ENCODE assay signal across 23 cellular contexts in genomic region chr1:19679691-19680090, GRCh38. TPM values are rescaled to one million over a fixed set of nuclear protein-coding genes. Genes with fewer than 3 reads are reported as not detected.
DNase-seq lines count a peak whose midpoint lies in the region; ATAC-seq, FAIRE-seq and TF ChIP-seq lines count a peak whose summit lies in the region.
"Had no signal": no experiment of that assay in that cellular context is flagged by ENCODE, and none has a peak within 500 bp of the region (broad histone marks: within the 10 kb centered on the region; RNA-seq: fewer than 3 reads in every experiment).

No MANE protein-coding gene starts in this region.

- no peaks in the 10 kb centered on the region for H3K9me2 ChIP-seq in PC-3 (replicated peaks; ENCODE audit: low read length)

- intact Hi-C loops in PC-3 (cut with micrococcal nuclease) = no loop called here
- intact Hi-C loops in HepG2 (cut with micrococcal nuclease; ENCODE audit: unreplicated experiment) = no loop called here

- no peaks in the 10 kb centered on the region for H3K36me3 ChIP-seq in PC-3 (ENCODE audit: low read depth, low read length)
- no peaks in the 10 kb centered on the region for H3K36me3 ChIP-seq in HepG2 (replicated peaks in 1 of 2; ENCODE audit: control insufficient read depth in 1 of 2, insufficient read depth in 2 of 2, low read length in 2 of 2)
- H3K36me3 ChIP-seq: HAP-1 had no signal

- no peak for TF ChIP-seq RAD21 in A549 (conservative IDR thresholded peaks at IDR 0.05 in 1 of 2, IDR thresholded peaks at IDR 0.05 in 1 of 2)
- TF ChIP-seq RAD21 in HepG2 (CRISPR knock-in tag; IDR thresholded peaks at IDR 0.05) = no peak

- no peaks in the 10 kb centered on the region for H4K20me1 ChIP-seq in PC-3 (ENCODE audit: low read length)
- H4K20me1 ChIP-seq in HepG2 (ENCODE audit: insufficient read depth, low read length) = peaks cover 4% of the 10 kb centered on the region; the same call in 1 of the 2 replicates

- ATAC-seq in A549 (no peak), PC-3 (peak; percentile 24; the same call in 1 of the 2 replicates), HepG2 (no peak), GM19328 (IDR thresholded peaks at IDR 0.05; ENCODE audit: unreplicated experiment) (no peak), HG03378 (IDR thresholded peaks at IDR 0.05; ENCODE audit: unreplicated experiment) (no peak), GM18502 (IDR thresholded peaks at IDR 0.05; ENCODE audit: poor library complexity, unreplicated experiment) (no peak)

- no peak overlapping the region for H3K9ac ChIP-seq in PC-3 (ENCODE audit: low read length)
- no peak overlapping the region for H3K9ac ChIP-seq in HepG2 (ENCODE audit: insufficient read depth, low read depth, low read length)

- no peak for TF ChIP-seq CTCF in A549 (IDR thresholded peaks at IDR 0.05)
- no peak for TF ChIP-seq CTCF in PC-3 (conservative IDR thresholded peaks at IDR 0.05; ENCODE audit: low read depth, low read length)
- TF ChIP-seq CTCF in HepG2 (CRISPR knock-in tag; IDR thresholded peaks at IDR 0.05) = no peak

- no peak overlapping the region for H3K4me3 ChIP-seq in A549
- no peak overlapping the region for H3K4me3 ChIP-seq in PC-3 (ENCODE audit: low read length)
- no peak overlapping the region for H3K4me3 ChIP-seq in HepG2 (replicated peaks in 1 of 3; ENCODE audit: insufficient read depth in 1 of 3, low read depth in 2 of 3, low read length in 3 of 3)
- H3K4me3 ChIP-seq: HAP-1 had no signal

- H3K9me3 ChIP-seq in A549 = no peaks in the 10 kb centered on the region
- H3K9me3 ChIP-seq in PC-3 (ENCODE audit: low read length) = no peaks in the 10 kb centered on the region
- H3K9me3 ChIP-seq in HepG2 (ENCODE audit: low read length) = no peaks in the 10 kb centered on the region
- H3K9me3 ChIP-seq: HAP-1 had no signal

- WGBS in A549 (ENCODE audit: missing lambda C conversion rate) = 78% methylated on average over 4 of the region's 4 CpGs
- WGBS in HepG2 (ENCODE audit: low lambda C conversion rate) = 67% methylated on average over 3 of the region's 4 CpGs

- no peak overlapping the region for H3K27ac ChIP-seq in A549
- H3K27ac ChIP-seq in PC-3 (ENCODE audit: low read length) = no peak overlapping the region
- peak overlapping the region; percentile 79 for H3K27ac ChIP-seq in caudate nucleus (ENCODE audit: low read depth, low read length)
- H3K27ac ChIP-seq in HepG2 (ENCODE audit: extremely low read length, insufficient read depth, low read length) = no peak overlapping the region

- in situ Hi-C loops in HepG2 (cut with HindIII; ENCODE audit: extremely low pct_ligation_motif_present, low pct_unique_long_range_greater_than_20kb) = no loop called here

- H2AFZ ChIP-seq in PC-3 (ENCODE audit: low read length) (no peak overlapping the region), HepG2 (ENCODE audit: low read length) (no peak overlapping the region)

- TF ChIP-seq EP300 in A549 (IDR thresholded peaks at IDR 0.05) (no peak), HepG2 (IDR thresholded peaks at IDR 0.05; ENCODE audit: low read depth in 2 of 2, low read length in 2 of 2) (no peak), HepG2 (CRISPR knock-in tag; IDR thresholded peaks at IDR 0.05; ENCODE audit: borderline replicate concordance) (no peak)

- POLR2A ChIA-PET in A549 (lab: Yijun Ruan, JAX) = no interaction called here
- POLR2A ChIA-PET in PC-3 (lab: Charles Lee; ENCODE audit: unreplicated experiment) = no interaction called here
- POLR2A ChIA-PET in HepG2 (lab: Yijun Ruan, JAX) = no interaction called here

- TF ChIP-seq POLR2A in A549 (IDR thresholded peaks at IDR 0.05; ENCODE audit: low read length) (no peak), HepG2 (IDR thresholded peaks at IDR 0.05; ENCODE audit: insufficient read depth in 1 of 2, low read depth in 2 of 2, low read length in 2 of 2) (no peak)

- H3K79me2 ChIP-seq in PC-3 (ENCODE audit: low read length) = no peaks in the 10 kb centered on the region
- no peaks in the 10 kb centered on the region for H3K79me2 ChIP-seq in HepG2 (ENCODE audit: insufficient read depth, low read length)

- DNase-seq in A549 (ENCODE audit: low read depth in 1 of 2, low spot score in 1 of 2) = no peak
- DNase-seq in PC-3 = no peak
- DNase-seq in caudate nucleus (lab: John Stamatoyannopoulos, UW) = peak in 7 of 61 donors; percentile 13 to 43 (median 31)
- DNase-seq in HepG2 (ENCODE audit: low spot score) = no peak
- no peak for DNase-seq in DMS79 (lab: John Stamatoyannopoulos, UW)
- DNase-seq: 8988T; C1 segment of cervical spinal cord; Calu3; CD4-positive, alpha-beta memory T cell; COR-L47; DMS79 treated with DMSO at 0.1 percent for 48 hours; GF-D8; GOT3; HFFc6 had no signal

- BruUV-seq in PC-3 (replicated peaks; lab: Mats Ljungman, UMichigan) (no TSS peak), HepG2 (replicated peaks; lab: Mats Ljungman, UMichigan) (no TSS peak)

- H3K27me3 ChIP-seq in PC-3 (ENCODE audit: low read length) = no peaks in the 10 kb centered on the region
- H3K27me3 ChIP-seq in HepG2 (ENCODE audit: control insufficient read depth in 1 of 2, insufficient read depth in 2 of 2, low read length in 2 of 2) = no peaks in the 10 kb centered on the region; a peak in 1 of 5 replicates

- CTCF ChIA-PET in A549 (lab: Yijun Ruan, JAX) (interaction anchor here (1.6 kb wide), 1 partner anchor 18 kb away, joined by 4 read pairs; no protein-coding TSS in a partner anchor), PC-3 (lab: Charles Lee) (no interaction called here), HepG2 (lab: Yijun Ruan, JAX; ENCODE audit: low intra/inter-chr PET ratio, low total read pairs) (no interaction called here)

- no peak for FAIRE-seq in A549 (lab: Jason Lieb, UNC)
- FAIRE-seq in HepG2 (lab: Jason Lieb, UNC) = no peak
- FAIRE-seq: GM12891, H54 had no signal

- no peaks in the 10 kb centered on the region for H3K4me1 ChIP-seq in A549
- H3K4me1 ChIP-seq in PC-3 (ENCODE audit: insufficient read depth, low read length) = no peaks in the 10 kb centered on the region
- no peaks in the 10 kb centered on the region for H3K4me1 ChIP-seq in HepG2 (ENCODE audit: insufficient read depth, low read length)
- H3K4me1 ChIP-seq: HAP-1 had no signal

- no peaks in the 10 kb centered on the region for H3F3A ChIP-seq in PC-3 (ENCODE audit: low read length, unreplicated experiment)

- H3K4me2 ChIP-seq in A549 = no peak overlapping the region
- H3K4me2 ChIP-seq in PC-3 (ENCODE audit: low read length) = no peak overlapping the region
- H3K4me2 ChIP-seq in HepG2 (ENCODE audit: low read depth, low read length) = no peak overlapping the region

RNA-seq across cellular contexts. Expression of gene HTR6, which starts 15.0 kb away (rescaled TPM):
- 0.04 TPM in 1 of 2 replicates, not detected in the other for polyA plus RNA-seq in A549 (2011; rRNA removed)
- polyA plus RNA-seq in A549 (2012; cell fraction: cytosol; rRNA removed) = 0.09 TPM in 2 replicates
- 0.05 and 0.25 TPM in 2 replicates for polyA plus RNA-seq in A549 (2012; cell fraction: nucleus; rRNA removed)
- 0.13 to 0.30 TPM (median 0.21 TPM) in 3 replicates for polyA plus RNA-seq in A549 (2017; fragmentation: RNase III; extraction: RNeasy Plus Mini Kit Qiagen cat#74134 plus additional on column Dnase treatment)
- not detected in 2 replicates for polyA minus RNA-seq in A549 (2011; rRNA and poly(A)+ RNA removed)
- not detected in 2 replicates for total RNA-seq in PC-3 (2014; rRNA removed)
- total RNA-seq in HepG2 (2016; rRNA removed; fragmentation: Illumina TruSeq; extraction: Trizol) = 0.04 TPM in 1 of 2 replicates, not detected in the other
- not detected in 2 replicates for total RNA-seq in HepG2 (2016; cell fraction: cytosol; rRNA removed; fragmentation: Illumina TruSeq; extraction: Trizol; ENCODE audit: low read depth)
- not detected in 2 replicates for total RNA-seq in HepG2 (2016; cell fraction: insoluble cytoplasmic fraction; rRNA removed; fragmentation: Illumina TruSeq; extraction: Trizol)
- total RNA-seq in HepG2 (2016; cell fraction: membrane; rRNA removed; fragmentation: Illumina TruSeq; extraction: Trizol) = not detected in 2 replicates
- total RNA-seq in HepG2 (2016; cell fraction: nucleus; rRNA removed; fragmentation: Illumina TruSeq; extraction: Trizol) = not detected in 2 replicates
- polyA plus RNA-seq in HepG2 (2011; rRNA removed) = 0.05 TPM in 1 of 2 replicates, not detected in the other
- not detected in 2 replicates for polyA plus RNA-seq in HepG2 (2011; cell fraction: cytosol; rRNA removed)
- not detected in 2 replicates for polyA plus RNA-seq in HepG2 (2011; cell fraction: nucleus; rRNA removed)
- not detected in 2 replicates for polyA plus RNA-seq in HepG2 (2012)
- polyA plus RNA-seq in HepG2 (2016; cell fraction: cytosol; fragmentation: Illumina TruSeq; extraction: Trizol; ENCODE audit: low read depth) = not detected in 2 replicates
- not detected in 2 replicates for polyA plus RNA-seq in HepG2 (2016; cell fraction: insoluble cytoplasmic fraction; fragmentation: Illumina TruSeq; extraction: Trizol; ENCODE audit: low read depth)
- not detected in 2 replicates for polyA plus RNA-seq in HepG2 (2016; cell fraction: membrane; fragmentation: Illumina TruSeq; extraction: Trizol; ENCODE audit: low read depth)
- polyA plus RNA-seq in HepG2 (2016; cell fraction: nucleus; fragmentation: Illumina TruSeq; extraction: Trizol; ENCODE audit: insufficient read depth, low read depth) = not detected in 2 replicates
- not detected in 2 replicates for polyA minus RNA-seq in HepG2 (2011; rRNA and poly(A)+ RNA removed; ENCODE audit: low replicate concordance)
- not detected in 2 replicates for polyA minus RNA-seq in HepG2 (2011; cell fraction: cytosol; rRNA and poly(A)+ RNA removed)
- not detected in 2 replicates for polyA minus RNA-seq in HepG2 (2011; cell fraction: nucleus; rRNA and poly(A)+ RNA removed)
- total RNA-seq: A673, Calu3, Daoy, HFFc6 had no signal
- polyA plus RNA-seq: BJ had no signal

RNA-seq across cellular contexts. Expression of gene NBL1, which starts 35.6 kb away (rescaled TPM):
- polyA plus RNA-seq in A549 (2011; rRNA removed) (19.0 and 23.0 TPM in 2 replicates), A549 (2017; fragmentation: RNase III; extraction: RNeasy Plus Mini Kit Qiagen cat#74134 plus additional on column Dnase treatment) (16.3 to 19.9 TPM (median 16.3 TPM) in 3 replicates), HepG2 (2011; rRNA removed) (13.8 and 17.5 TPM in 2 replicates)
- polyA plus RNA-seq in A549 (2012; cell fraction: cytosol; rRNA removed) = 29.4 and 38.9 TPM in 2 replicates
- 30.4 and 33.3 TPM in 2 replicates for polyA plus RNA-seq in A549 (2012; cell fraction: nucleus; rRNA removed)
- 24.7 and 43.2 TPM in 2 replicates for polyA minus RNA-seq in A549 (2011; rRNA and poly(A)+ RNA removed)
- total RNA-seq in PC-3 (2014; rRNA removed) (117 and 141 TPM in 2 replicates), HepG2 (2016; rRNA removed; fragmentation: Illumina TruSeq; extraction: Trizol) (1.9 and 2.7 TPM in 2 replicates)
- total RNA-seq in HepG2 (2016; cell fraction: cytosol; rRNA removed; fragmentation: Illumina TruSeq; extraction: Trizol; ENCODE audit: low read depth) = 2.8 and 4.1 TPM in 2 replicates
- 2.8 and 3.1 TPM in 2 replicates for total RNA-seq in HepG2 (2016; cell fraction: insoluble cytoplasmic fraction; rRNA removed; fragmentation: Illumina TruSeq; extraction: Trizol)
- 5.9 and 6.3 TPM in 2 replicates for total RNA-seq in HepG2 (2016; cell fraction: membrane; rRNA removed; fragmentation: Illumina TruSeq; extraction: Trizol)
- total RNA-seq in HepG2 (2016; cell fraction: nucleus; rRNA removed; fragmentation: Illumina TruSeq; extraction: Trizol) = 2.3 and 3.4 TPM in 2 replicates
- 6.0 and 10.2 TPM in 2 replicates for polyA plus RNA-seq in HepG2 (2011; cell fraction: cytosol; rRNA removed)
- polyA plus RNA-seq in HepG2 (2011; cell fraction: nucleus; rRNA removed) = 7.1 and 10.2 TPM in 2 replicates
- polyA plus RNA-seq in HepG2 (2012) = 3.2 TPM in 2 replicates
- polyA plus RNA-seq in HepG2 (2016; cell fraction: cytosol; fragmentation: Illumina TruSeq; extraction: Trizol; ENCODE audit: low read depth) = 4.3 and 4.8 TPM in 2 replicates
- polyA plus RNA-seq in HepG2 (2016; cell fraction: insoluble cytoplasmic fraction; fragmentation: Illumina TruSeq; extraction: Trizol; ENCODE audit: low read depth) = 2.1 and 2.4 TPM in 2 replicates
- polyA plus RNA-seq in HepG2 (2016; cell fraction: membrane; fragmentation: Illumina TruSeq; extraction: Trizol; ENCODE audit: low read depth) = 5.5 and 7.0 TPM in 2 replicates
- polyA plus RNA-seq in HepG2 (2016; cell fraction: nucleus; fragmentation: Illumina TruSeq; extraction: Trizol; ENCODE audit: insufficient read depth, low read depth) = 3.7 and 4.3 TPM in 2 replicates
- polyA minus RNA-seq in HepG2 (2011; rRNA and poly(A)+ RNA removed; ENCODE audit: low replicate concordance) = 26.9 and 216 TPM in 2 replicates
- 3.2 and 4.0 TPM in 2 replicates for polyA minus RNA-seq in HepG2 (2011; cell fraction: cytosol; rRNA and poly(A)+ RNA removed)
- 1.1 and 1.4 TPM in 2 replicates for polyA minus RNA-seq in HepG2 (2011; cell fraction: nucleus; rRNA and poly(A)+ RNA removed)

Comparison
In these comparisons a context has a peak if more than half of its experiments do, and no peak if none do; other contexts are left out.
1. RNA of gene NBL1, which starts 35.6 kb away (total RNA-seq): 117 to 141 TPM in PC-3; 1.9 to 6.3 TPM in HepG2; every median in the first group is over 10 times any median in the second.
2. Of the 38 proteins assayed by ChIP-seq in both HepG2 and A549: peak only in HepG2: none; only in A549: none; in both: MAFK; in neither: 37.